Comparison of ENCODE assay signal across 18 cellular contexts in genomic region chr3:100532411-100532810, GRCh38.
"Had no signal": no experiment of that assay in that cellular context is flagged by ENCODE, and none has a peak within 500 bp of the region (broad histone marks: within the 10 kb centered on the region; RNA-seq: fewer than 3 reads in every experiment).

No MANE protein-coding gene starts in this region.

- H2AFZ ChIP-seq: parathyroid adenoma had no signal

- H3K36me3 ChIP-seq: gastroesophageal sphincter, left ventricle myocardium inferior, lower lobe of right lung, right lobe of liver, stomach had no signal

- DNase-seq: effector memory CD4-positive, alpha-beta T cell; glutamatergic neuron; immature natural killer cell; left ventricle myocardium inferior; lower lobe of right lung; mesenchymal stem cell; midbrain; psoas muscle; retina; right lobe of liver; stimulated activated CD4-positive, alpha-beta T cell treated with anti-CD3 and anti-CD28 coated beads, Interleukin-12 subunit alpha, Interleukin-12 subunit beta, amount 100 ng/mL, for 4 hours; stimulated activated naive CD4-positive, alpha-beta T cell; stomach; substantia nigra had no signal

- H3K27me3 ChIP-seq: gastroesophageal sphincter, right lobe of liver, stomach had no signal

- H3K79me2 ChIP-seq: parathyroid adenoma had no signal

- H3K4me3 Mint-ChIP-seq: immature natural killer cell; natural killer cell treated with Interleukin-12 subunit alpha and Interleukin-12 subunit beta and Interleukin-15 and Interleukin-18, amount 100 ng/mL, for 72 hours had no signal

- H3K36me3 Mint-ChIP-seq: immature natural killer cell; natural killer cell treated with Interleukin-12 subunit alpha and Interleukin-12 subunit beta and Interleukin-15 and Interleukin-18, amount 100 ng/mL, for 72 hours had no signal

- ATAC-seq: esophagus mucosa; gastroesophageal sphincter; lower lobe of right lung; natural killer cell treated with Interleukin-12 subunit alpha and Interleukin-12 subunit beta and Interleukin-15 and Interleukin-18, amount 100 ng/mL, for 72 hours; psoas muscle; right lobe of liver had no signal

- H3K9ac ChIP-seq: parathyroid adenoma had no signal

- H3K4me3 ChIP-seq: gastroesophageal sphincter, left ventricle myocardium inferior, lower lobe of right lung, psoas muscle, right lobe of liver, stomach had no signal

- H3K4me1 Mint-ChIP-seq: immature natural killer cell had no signal

- H3K9me3 ChIP-seq: gastroesophageal sphincter, left ventricle myocardium inferior, lower lobe of right lung, psoas muscle, right lobe of liver, stomach had no signal

- H3K27ac Mint-ChIP-seq: immature natural killer cell; natural killer cell treated with Interleukin-12 subunit alpha and Interleukin-12 subunit beta and Interleukin-15 and Interleukin-18, amount 100 ng/mL, for 72 hours had no signal

- H3K27ac ChIP-seq: gastroesophageal sphincter, left ventricle myocardium inferior, lower lobe of right lung, parathyroid adenoma, psoas muscle, right lobe of liver, stomach had no signal

- H3K9me3 Mint-ChIP-seq: immature natural killer cell; natural killer cell treated with Interleukin-12 subunit alpha and Interleukin-12 subunit beta and Interleukin-15 and Interleukin-18, amount 100 ng/mL, for 72 hours had no signal

- H3K4me1 ChIP-seq: gastroesophageal sphincter, lower lobe of right lung, parathyroid adenoma, psoas muscle, stomach had no signal
